In the genomic region with DNA sequence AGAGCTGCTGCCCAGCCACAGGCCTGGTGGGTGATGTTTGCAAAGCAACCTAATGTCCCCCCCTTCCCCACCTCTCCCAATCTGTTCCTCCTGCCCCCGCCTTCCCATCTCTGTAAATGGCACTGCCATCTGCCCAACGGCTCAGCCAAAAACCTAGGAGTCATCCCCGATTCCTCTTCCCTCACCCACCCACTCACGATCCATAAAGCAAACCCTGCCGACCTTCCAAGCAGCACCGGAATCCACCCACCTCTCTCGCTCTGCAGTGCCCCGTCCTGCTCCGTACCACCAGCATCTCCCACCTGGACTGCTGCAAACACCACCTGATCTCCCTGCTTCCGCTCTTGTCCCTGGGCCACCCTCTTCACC, we compare ENCODE assay signal across 21 cellular contexts. TPM values are rescaled to one million over a fixed set of nuclear protein-coding genes. Genes with fewer than 3 reads are reported as not detected.
DNase-seq lines count a peak whose midpoint lies in the region; ATAC-seq and TF ChIP-seq lines count a peak whose summit lies in the region.
"Had no signal": no experiment of that assay in that cellular context is flagged by ENCODE, and none has a peak within 500 bp of the region (broad histone marks: within the 10 kb centered on the region; RNA-seq: fewer than 3 reads in every experiment).

No MANE protein-coding gene starts in this region.

- no peak overlapping the region for H3K27ac ChIP-seq in HEK293 (ENCODE audit: extremely low read depth, low read depth, low read length)

- intact Hi-C loops in dendritic cell treated with granulocyte-macrophage colony-stimulating factor and Interleukin-4, amounts not matched to agents 40 ng/mL and 50 ng/mL, for 4 days (cut with micrococcal nuclease): no loop called here
- intact Hi-C loops in activated CD4-positive, alpha-beta T cell treated with anti-CD3 and anti-CD28 coated beads for 36 hours (cut with DNase I, micrococcal nuclease): no loop called here

- H3K36me3 ChIP-seq in HEK293 (ENCODE audit: control insufficient read depth in 2 of 2, insufficient read depth in 1 of 2, low read length in 2 of 2): peaks cover 0 to 22% of the 10 kb centered on the region in 2 experiments; a peak in 2 of 3 replicates
- H3K36me3 ChIP-seq: HAP-1 had no signal

- H3K4me1 Mint-ChIP-seq in dendritic cell treated with granulocyte-macrophage colony-stimulating factor and Interleukin-4, amounts not matched to agents 40 ng/mL and 50 ng/mL, for 4 days (ENCODE audit: low read depth): peaks cover 70% of the 10 kb centered on the region
- peaks cover 4% of the 10 kb centered on the region for H3K4me1 Mint-ChIP-seq in activated CD4-positive, alpha-beta T cell treated with anti-CD3 and anti-CD28 coated beads for 36 hours

- H3K4me3 ChIP-seq in HEK293 (ENCODE audit: low read depth, low read length): no peak overlapping the region
- H3K4me3 ChIP-seq: HAP-1 had no signal

- no peak for TF ChIP-seq CTCF in HEK293 (tag by site-specific recombination; IDR thresholded peaks at IDR 0.05)

- H3K4me1 ChIP-seq in HEK293 (ENCODE audit: control insufficient read depth, insufficient read depth, low read length): no peaks in the 10 kb centered on the region
- H3K4me1 ChIP-seq: HAP-1 had no signal

- CTCF ChIA-PET in HEK293 (lab: Yijun Ruan, JAX): no interaction called here
- CTCF ChIA-PET in activated CD4-positive, alpha-beta T cell treated with anti-CD3 and anti-CD28 coated beads for 36 hours (lab: Charles Lee): no interaction called here

- H3K36me3 Mint-ChIP-seq in dendritic cell treated with granulocyte-macrophage colony-stimulating factor and Interleukin-4, amounts not matched to agents 40 ng/mL and 50 ng/mL, for 4 days (ENCODE audit: low read depth): peaks cover 95% of the 10 kb centered on the region
- H3K36me3 Mint-ChIP-seq in activated CD4-positive, alpha-beta T cell treated with anti-CD3 and anti-CD28 coated beads for 36 hours (ENCODE audit: low read depth): no peaks in the 10 kb centered on the region
- H3K36me3 Mint-ChIP-seq: CD4-positive, CD25-positive, alpha-beta regulatory T cell had no signal

- peak overlapping the region; percentile 28 for H3K4me3 Mint-ChIP-seq in dendritic cell treated with granulocyte-macrophage colony-stimulating factor and Interleukin-4, amounts not matched to agents 40 ng/mL and 50 ng/mL, for 4 days
- no peak overlapping the region for H3K4me3 Mint-ChIP-seq in activated CD4-positive, alpha-beta T cell treated with anti-CD3 and anti-CD28 coated beads for 36 hours
- H3K4me3 Mint-ChIP-seq: CD4-positive, CD25-positive, alpha-beta regulatory T cell had no signal

- DNase-seq in Ammon's horn (ENCODE audit: low spot score): peak; percentile 47
- peak; percentile 47 to 66 for DNase-seq in NCI-H524 (lab: John Stamatoyannopoulos, UW)
- DNase-seq in HPDE6-E6E7 (ENCODE audit: extremely low spot score): no peak
- no peak for DNase-seq in HuH-7 (ENCODE audit: low spot score)
- DNase-seq in activated CD4-positive, alpha-beta T cell treated with anti-CD3 and anti-CD28 coated beads for 36 hours: no peak
- DNase-seq: 8988T; ACHN; CD4-positive, CD25-positive, alpha-beta regulatory T cell; DMS53; GOT3; Karpas-422; NCI-H1092; NCI-H1436; NCI-H1930; NCI-H2107; PC-3; SHP77 had no signal

- H3K27me3 Mint-ChIP-seq in dendritic cell treated with granulocyte-macrophage colony-stimulating factor and Interleukin-4, amounts not matched to agents 40 ng/mL and 50 ng/mL, for 4 days: no peaks in the 10 kb centered on the region
- H3K27me3 Mint-ChIP-seq in activated CD4-positive, alpha-beta T cell treated with anti-CD3 and anti-CD28 coated beads for 36 hours: no peaks in the 10 kb centered on the region

- ATAC-seq in HG03520 (IDR thresholded peaks at IDR 0.05; ENCODE audit: unreplicated experiment): no peak
- ATAC-seq in activated CD4-positive, alpha-beta T cell treated with anti-CD3 and anti-CD28 coated beads for 36 hours: no peak

- H3K9me3 Mint-ChIP-seq in dendritic cell treated with granulocyte-macrophage colony-stimulating factor and Interleukin-4, amounts not matched to agents 40 ng/mL and 50 ng/mL, for 4 days: no peaks in the 10 kb centered on the region
- no peaks in the 10 kb centered on the region for H3K9me3 Mint-ChIP-seq in activated CD4-positive, alpha-beta T cell treated with anti-CD3 and anti-CD28 coated beads for 36 hours (ENCODE audit: low read depth)
- H3K9me3 Mint-ChIP-seq: CD4-positive, CD25-positive, alpha-beta regulatory T cell had no signal

- POLR2A ChIA-PET in HEK293 (lab: Yijun Ruan, JAX): no interaction called here
- POLR2A ChIA-PET in activated CD4-positive, alpha-beta T cell treated with anti-CD3 and anti-CD28 coated beads for 36 hours (lab: Charles Lee): no interaction called here

- no peaks in the 10 kb centered on the region for H3K9me3 ChIP-seq in HEK293 (ENCODE audit: control insufficient read depth, insufficient read depth, low read depth, low read length)
- H3K9me3 ChIP-seq: HAP-1 had no signal

- H3K27ac Mint-ChIP-seq in dendritic cell treated with granulocyte-macrophage colony-stimulating factor and Interleukin-4, amounts not matched to agents 40 ng/mL and 50 ng/mL, for 4 days: peak overlapping the region; percentile 83
- no peak overlapping the region for H3K27ac Mint-ChIP-seq in activated CD4-positive, alpha-beta T cell treated with anti-CD3 and anti-CD28 coated beads for 36 hours

TF ChIP-seq in HEK293, 187 proteins besides CTCF, POLR2A, EP300 and RAD21:
- 0 out of 2 replicates have a peak, but pooled peaks have one; percentile 29 for TF ChIP-seq ZNF600 (tag by site-specific recombination; IDR thresholded peaks at IDR 0.05)
- TF ChIP-seq SP3 (tag by site-specific recombination; IDR thresholded peaks at IDR 0.05): no peak
- TF ChIP-seq EGR2 (tag by site-specific recombination; IDR thresholded peaks at IDR 0.05; ENCODE audit: low read depth): 0 out of 2 replicates have a peak, but pooled peaks have one; percentile 27

RNA-seq across cellular contexts. Expression of a gene that starts 37.6 kb away (rescaled TPM):
- under 1 TPM in 1 of 2 experiments, not detected in 1; 0.09 TPM for total RNA-seq in activated CD4-positive, alpha-beta T cell treated with anti-CD3 and anti-CD28 coated beads for 36 hours
- total RNA-seq: CD4-positive, CD25-positive, alpha-beta regulatory T cell had no signal

Comparison
In these comparisons a context has a peak if more than half of its experiments do, and no peak if none do; other contexts are left out.
1. DNase-seq: peak in Ammon's horn (single experiment) and NCI-H524 (2 of 2); none in HPDE6-E6E7 (single experiment), HuH-7 (single experiment) and activated CD4-positive, alpha-beta T cell treated with anti-CD3 and anti-CD28 coated beads for 36 hours (single experiment).